In the genomic region with DNA sequence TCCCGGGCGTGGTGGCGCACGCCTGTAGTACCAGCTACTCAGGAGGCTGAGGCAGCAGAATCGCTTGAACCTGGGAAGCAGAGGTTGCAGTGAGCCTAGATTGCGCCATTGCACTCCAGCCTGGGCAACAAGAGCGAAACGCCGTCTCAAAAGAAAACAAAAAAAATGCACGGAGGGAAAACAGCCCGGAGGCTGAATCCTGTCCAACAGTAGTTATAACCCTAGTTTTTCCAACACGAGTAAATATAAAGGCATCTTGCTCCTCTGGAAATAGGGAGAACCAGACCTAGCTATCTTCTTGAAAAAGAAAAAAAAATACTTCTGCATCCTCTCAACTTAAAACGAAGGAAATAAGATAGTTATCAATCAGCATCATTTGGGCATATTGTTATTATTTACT, we compare ENCODE assay signal across 8 cellular contexts.
DNase-seq lines count a peak whose midpoint lies in the region; ATAC-seq and TF ChIP-seq lines count a peak whose summit lies in the region.
"Not testable (repeated sequence)": the region's sequence is repeated elsewhere in the genome, so short reads cannot be mapped to it uniquely, and the experiment has no call there.

No MANE protein-coding gene starts in this region.

- H3K23ac ChIP-seq in mesenchymal stem cell (ENCODE audit: low read length in 2 of 2), result not testable (repeated sequence)

- H3K27me3 Mint-ChIP-seq in activated CD4-positive, alpha-beta T cell treated with anti-CD3 and anti-CD28 coated beads for 36 hours, result not testable (repeated sequence)

- H3K4me1 ChIP-seq in DND-41 (ENCODE audit: insufficient read depth, low read length) (peaks cover 18% of the 10 kb centered on the region), sigmoid colon (peaks cover 0 to 17% (median 7%) of the 10 kb centered on the region in 4 donors), vagina (peaks cover 12% of the 10 kb centered on the region)
- not testable (repeated sequence) for H3K4me1 ChIP-seq in MM.1S (ENCODE audit: low read length); breast epithelium; mesenchymal stem cell (ENCODE audit: control insufficient read depth, insufficient read depth, low read depth, low read length)

- not testable (repeated sequence) for H3K27ac ChIP-seq in DND-41 (ENCODE audit: low read length); mesenchymal stem cell (ENCODE audit: low read length, poor library complexity, severe bottlenecking)
- H3K27ac ChIP-seq in MM.1S (ENCODE audit: low read length) (peak overlapping the region; percentile 92; the same call in 1 of the 2 replicates), breast epithelium (peak overlapping the region; percentile 91 to 93), sigmoid colon (peak overlapping the region; percentile 83 to 94 (median 86)), vagina (peak overlapping the region; percentile 92)

- POLR2A ChIA-PET in activated CD4-positive, alpha-beta T cell treated with anti-CD3 and anti-CD28 coated beads for 36 hours (lab: Charles Lee), result interaction anchor here (0.8 kb wide), 1 partner anchor 34 kb away, joined by 4 read pairs; no protein-coding TSS in a partner anchor

- not testable (repeated sequence) for H2BK120ac ChIP-seq in mesenchymal stem cell (ENCODE audit: low read depth, low read length)

- H3K4ac ChIP-seq in mesenchymal stem cell (ENCODE audit: low read depth in 1 of 2, low read length in 2 of 2), result not testable (repeated sequence)

- 91% methylated on average over 12 of the region's 13 CpGs for WGBS in mesenchymal stem cell
- 53 to 73% methylated on average over 13 of the region's 13 CpGs for WGBS in sigmoid colon, 2 donors

- H3K4me3 ChIP-seq in DND-41 (ENCODE audit: low read depth in 1 of 2, low read length in 2 of 2) (peak overlapping the region; percentile 37 to 64; a peak in 3 of 4 replicates), MM.1S (ENCODE audit: low read length) (peak overlapping the region; percentile 71), breast epithelium (peak overlapping the region; percentile 67 to 81 (median 78)), fibroblast of the aortic adventitia (ENCODE audit: low read depth, low read length) (peak overlapping the region; percentile 70), mesenchymal stem cell (ENCODE audit: insufficient read depth in 1 of 2, low read depth in 1 of 2, low read length in 2 of 2) (peak overlapping the region in 1 of 2 experiments; percentile 78), sigmoid colon (peak overlapping the region; percentile 42 to 77 (median 74)), vagina (peak overlapping the region in 1 of 2 donors; percentile 65)

- intact Hi-C loops in activated CD4-positive, alpha-beta T cell treated with anti-CD3 and anti-CD28 coated beads for 36 hours (cut with DNase I, micrococcal nuclease), result loop anchor here (5.0 to 10.0 kb wide), 4 partner anchors 691 to 1571 kb away; no protein-coding TSS in a partner anchor
- intact Hi-C loops in breast epithelium (cut with DNase I; ENCODE audit: low total_unique reads); vagina (cut with DNase I): not testable (repeated sequence)
- intact Hi-C loops in sigmoid colon (cut with DNase I), result loop anchor here (5.0 kb wide), 1 partner anchor 91 kb away; no protein-coding TSS in a partner anchor

- H3K79me1 ChIP-seq in mesenchymal stem cell (replicated peaks; ENCODE audit: low read length, poor library complexity, severe bottlenecking), result not testable (repeated sequence)

- H3K36me3 Mint-ChIP-seq in activated CD4-positive, alpha-beta T cell treated with anti-CD3 and anti-CD28 coated beads for 36 hours (ENCODE audit: low read depth), result not testable (repeated sequence)

- not testable (repeated sequence) for H2BK12ac ChIP-seq in mesenchymal stem cell (ENCODE audit: low read length in 2 of 2)

- peak overlapping the region; percentile 68 for H3K9ac ChIP-seq in DND-41 (ENCODE audit: low read depth, low read length)
- peak overlapping the region; percentile 85; the same call in 1 of the 2 replicates for H3K9ac ChIP-seq in MM.1S (ENCODE audit: low read length)
- peak overlapping the region; percentile 93 for H3K9ac ChIP-seq in mesenchymal stem cell (ENCODE audit: low read length)

- H3K14ac ChIP-seq in mesenchymal stem cell (ENCODE audit: low read length in 2 of 2), result not testable (repeated sequence)

- not testable (repeated sequence) for H4K91ac ChIP-seq in mesenchymal stem cell (ENCODE audit: low read length)

- H4K8ac ChIP-seq in mesenchymal stem cell (ENCODE audit: low read length), result not testable (repeated sequence)

- not testable (repeated sequence) for TF ChIP-seq POLR2A in breast epithelium (IDR thresholded peaks at IDR 0.05); sigmoid colon (IDR thresholded peaks at IDR 0.05); vagina (IDR thresholded peaks at IDR 0.05)

- peak overlapping the region; percentile 81 for H3K4me3 Mint-ChIP-seq in activated CD4-positive, alpha-beta T cell treated with anti-CD3 and anti-CD28 coated beads for 36 hours

- H3K9me3 ChIP-seq in DND-41 (ENCODE audit: insufficient read depth, low read length, severe bottlenecking); MM.1S (replicated peaks; ENCODE audit: insufficient read depth, low read length); breast epithelium; mesenchymal stem cell (ENCODE audit: control insufficient read depth, low read length); sigmoid colon; vagina: not testable (repeated sequence)

- not testable (repeated sequence) for H2BK15ac ChIP-seq in mesenchymal stem cell (ENCODE audit: low read depth, poor library complexity, severe bottlenecking)

- peak overlapping the region; percentile 87 for H3K4me2 ChIP-seq in DND-41 (ENCODE audit: insufficient read depth, low read length)
- peak overlapping the region; percentile 56 for H3K4me2 ChIP-seq in MM.1S (ENCODE audit: low read depth, low read length)
- not testable (repeated sequence) for H3K4me2 ChIP-seq in mesenchymal stem cell (ENCODE audit: low read length, poor library complexity, severe bottlenecking)

- not testable (repeated sequence) for H3K9me2 ChIP-seq in MM.1S (replicated peaks; ENCODE audit: insufficient read depth, low read length)

- H2AK5ac ChIP-seq in mesenchymal stem cell (ENCODE audit: low read length, severe bottlenecking), result not testable (repeated sequence)

- not testable (repeated sequence) for H2BK5ac ChIP-seq in mesenchymal stem cell (ENCODE audit: low read depth, low read length, poor library complexity, severe bottlenecking)

- CTCF ChIA-PET in activated CD4-positive, alpha-beta T cell treated with anti-CD3 and anti-CD28 coated beads for 36 hours (lab: Charles Lee), result interaction anchor here (0.6 to 3.0 kb wide), 10 partner anchors 8 to 689 kb away, joined by 3 to 14 read pairs (median 5); a partner anchor contains a TSS

- H3K9me3 Mint-ChIP-seq in activated CD4-positive, alpha-beta T cell treated with anti-CD3 and anti-CD28 coated beads for 36 hours (ENCODE audit: low read depth), result not testable (repeated sequence)

- not testable (repeated sequence) for TF ChIP-seq CTCF in DND-41 (IDR thresholded peaks at IDR 0.05; ENCODE audit: borderline replicate concordance, extremely low read depth, low read length, poor library complexity, severe bottlenecking); MM.1S (IDR thresholded peaks at IDR 0.05; ENCODE audit: low read length); breast epithelium (IDR thresholded peaks at IDR 0.05); fibroblast of the aortic adventitia (IDR thresholded peaks at IDR 0.05; ENCODE audit: insufficient read depth, low read length); sigmoid colon (IDR thresholded peaks at IDR 0.05); vagina (IDR thresholded peaks at IDR 0.05)

- not testable (repeated sequence) for TF ChIP-seq EP300 in sigmoid colon (IDR thresholded peaks at IDR 0.05)

- H2AFZ ChIP-seq in DND-41 (ENCODE audit: low read depth, low read length), result peak overlapping the region; percentile 88
- H2AFZ ChIP-seq in MM.1S (ENCODE audit: low read length), result peak overlapping the region; percentile 67
- H2AFZ ChIP-seq in mesenchymal stem cell (ENCODE audit: low read depth, low read length), result not testable (repeated sequence)

- H3K27me3 ChIP-seq in DND-41 (ENCODE audit: insufficient read depth, low read length, poor library complexity); MM.1S (replicated peaks; ENCODE audit: insufficient read depth, low read length); breast epithelium; mesenchymal stem cell (ENCODE audit: control insufficient read depth in 1 of 2, insufficient read depth in 1 of 2, low read length in 2 of 2); sigmoid colon; vagina: not testable (repeated sequence)

- H3K18ac ChIP-seq in mesenchymal stem cell (ENCODE audit: low read depth in 1 of 2, low read length in 2 of 2), result not testable (repeated sequence)

- not testable (repeated sequence) for H4K20me1 ChIP-seq in DND-41 (ENCODE audit: insufficient read depth, low read length); MM.1S (ENCODE audit: insufficient read depth, low read length)

- not testable (repeated sequence) for ATAC-seq in DND-41 (ENCODE audit: insufficient read depth, low read depth); activated CD4-positive, alpha-beta T cell treated with anti-CD3 and anti-CD28 coated beads for 36 hours

- not testable (repeated sequence) for H3F3A ChIP-seq in MM.1S (ENCODE audit: insufficient read depth, low read length)

- H3K4me1 Mint-ChIP-seq in activated CD4-positive, alpha-beta T cell treated with anti-CD3 and anti-CD28 coated beads for 36 hours, result peaks cover 12% of the 10 kb centered on the region

- not testable (repeated sequence) for H3K79me2 ChIP-seq in DND-41 (ENCODE audit: insufficient read depth, low read length); MM.1S (ENCODE audit: low read length)

- H3K27ac Mint-ChIP-seq in activated CD4-positive, alpha-beta T cell treated with anti-CD3 and anti-CD28 coated beads for 36 hours, result not testable (repeated sequence)

- not testable (repeated sequence) for DNase-seq in DND-41; MM.1S; activated CD4-positive, alpha-beta T cell treated with anti-CD3 and anti-CD28 coated beads for 36 hours; breast epithelium (ENCODE audit: low spot score in 2 of 2); fibroblast of the aortic adventitia (ENCODE audit: low read depth); mesenchymal stem cell; sigmoid colon; vagina (ENCODE audit: extremely low spot score in 2 of 2)

- not testable (repeated sequence) for H3K36me3 ChIP-seq in DND-41 (ENCODE audit: insufficient read depth, low read length); MM.1S (replicated peaks; ENCODE audit: insufficient read depth, low read length); breast epithelium; mesenchymal stem cell (ENCODE audit: control insufficient read depth in 1 of 2, insufficient read depth in 2 of 2, low read depth in 1 of 2, low read length in 2 of 2); sigmoid colon; vagina
